In genomic region chr2:11540996-11541692, GRCh38 we compare ENCODE assay signal across 21 cellular contexts. TPM values are rescaled to one million over a fixed set of nuclear protein-coding genes. Genes with fewer than 3 reads are reported as not detected.
A peak's percentile ranks its signal among the peaks of the same experiment; 100 is the strongest.
DNase-seq lines count a peak whose midpoint lies in the region; ATAC-seq, FAIRE-seq and TF ChIP-seq lines count a peak whose summit lies in the region.
"Had no signal": no experiment of that assay in that cellular context is flagged by ENCODE, and none has a peak within 500 bp of the region (broad histone marks: within the 10 kb centered on the region; RNA-seq: fewer than 3 reads in every experiment).

No MANE protein-coding gene starts in this region.

- H4K91ac ChIP-seq in H1 (replicated peaks; ENCODE audit: insufficient read length, low read length), result peak overlapping the region; percentile 36

- intact Hi-C loops in tibial artery (cut with DNase I; ENCODE audit: low total_unique reads), result no loop called here

- H3K23ac ChIP-seq in H1 (ENCODE audit: insufficient read length), result no peak overlapping the region

- peak; percentile 13 for ATAC-seq in stimulated activated memory B cell treated with anti-CD40 and anti-IgM and Interleukin-4, amounts not matched to agents 10 μg/mL and 1 μg/mL and 100 μg/mL, for 72 hours
- no peak for ATAC-seq in activated T-cell treated with anti-CD3 and anti-CD28 coated beads, Interleukin-2, amount 50 U/mL, for 72 hours (replicated peaks in 1 of 2)
- ATAC-seq: activated naive CD4-positive, alpha-beta T cell treated with anti-CD3 and anti-CD28 coated beads, Interleukin-2, amount 50 U/mL, for 72 hours; K562; stimulated activated naive B cell treated with anti-CD40 and anti-IgM and Interleukin-4, amounts not matched to agents 10 μg/mL and 1 μg/mL and 100 μg/mL, for 72 hours had no signal

- H3K79me1 ChIP-seq in H1 (ENCODE audit: low read depth, low read length), result peaks cover 7% of the 10 kb centered on the region

- H2BK120ac ChIP-seq in H1 (replicated peaks; ENCODE audit: low read depth, low read length), result no peak overlapping the region

- no peak for TF ChIP-seq EP300 in Ishikawa (IDR thresholded peaks at IDR 0.05; ENCODE audit: borderline replicate concordance)
- TF ChIP-seq EP300 in H1 (IDR thresholded peaks at IDR 0.05; ENCODE audit: borderline replicate concordance in 1 of 2, low read depth in 2 of 2, low read length in 2 of 2), result no peak

- H3K9ac ChIP-seq in H1 (replicated peaks in 1 of 4; ENCODE audit: extremely low read depth in 1 of 4, low read depth in 3 of 4, low read length in 3 of 4), result no peak overlapping the region

- peak overlapping the region; percentile 76; the same call in 1 of the 2 replicates for H2AK5ac ChIP-seq in H1 (ENCODE audit: low read depth, low read length)

- peak overlapping the region; percentile 72 for H2BK12ac ChIP-seq in H1 (ENCODE audit: low read depth, low read length)

- H3K4me2 ChIP-seq in H1 (ENCODE audit: insufficient read depth in 1 of 2, low read depth in 2 of 2, low read length in 2 of 2), result peak overlapping the region in 1 of 2 experiments; percentile 43; a peak in 1 of 4 replicates

- no peaks in the 10 kb centered on the region for H3K9me3 ChIP-seq in H1 (ENCODE audit: insufficient read depth in 2 of 2, low read depth in 1 of 2, low read length in 1 of 2)
- no peaks in the 10 kb centered on the region for H3K9me3 ChIP-seq in tibial artery
- H3K9me3 ChIP-seq: ascending aorta, esophagus squamous epithelium had no signal

- no peak overlapping the region for H4K8ac ChIP-seq in H1 (ENCODE audit: extremely low read depth, insufficient read depth, low read length)

- H3K27ac Mint-ChIP-seq in stimulated activated memory B cell treated with anti-CD40 and anti-IgM and Interleukin-4, amounts not matched to agents 10 μg/mL and 1 μg/mL and 100 μg/mL, for 72 hours, result no peak overlapping the region
- H3K27ac Mint-ChIP-seq in activated T-cell treated with anti-CD3 and anti-CD28 coated beads, Interleukin-2, amount 50 U/mL, for 72 hours, result no peak overlapping the region
- H3K27ac Mint-ChIP-seq: activated naive CD4-positive, alpha-beta T cell treated with anti-CD3 and anti-CD28 coated beads, Interleukin-2, amount 50 U/mL, for 72 hours; natural killer cell treated with Interleukin-12 subunit alpha and Interleukin-12 subunit beta and Interleukin-15 and Interleukin-18, amount 100 ng/mL, for 72 hours had no signal

- TF ChIP-seq CTCF in H1 (IDR thresholded peaks at IDR 0.05; ENCODE audit: control extremely low read depth in 1 of 3, insufficient read depth in 1 of 3, low read depth in 1 of 3, low read length in 3 of 3) (no peak), tibial artery (IDR thresholded peaks at IDR 0.05) (no peak)

- no peak overlapping the region for H3K14ac ChIP-seq in H1 (ENCODE audit: insufficient read length)

- H3K27ac ChIP-seq in H1 (ENCODE audit: low read depth, low read length) (no peak overlapping the region), tibial artery (no peak overlapping the region)
- H3K27ac ChIP-seq: ascending aorta, esophagus squamous epithelium had no signal

- H3K27me3 Mint-ChIP-seq in stimulated activated memory B cell treated with anti-CD40 and anti-IgM and Interleukin-4, amounts not matched to agents 10 μg/mL and 1 μg/mL and 100 μg/mL, for 72 hours, result peaks cover 49% of the 10 kb centered on the region
- peaks cover 49% of the 10 kb centered on the region for H3K27me3 Mint-ChIP-seq in activated T-cell treated with anti-CD3 and anti-CD28 coated beads, Interleukin-2, amount 50 U/mL, for 72 hours (ENCODE audit: low read depth)

- H3K27me3 ChIP-seq in H1 (replicated peaks in 1 of 4; ENCODE audit: control insufficient read depth in 3 of 4, extremely low read depth in 1 of 4, insufficient read depth in 3 of 4, low read length in 3 of 4) (no peaks in the 10 kb centered on the region), tibial artery (peaks cover 0 to 41% of the 10 kb centered on the region in 2 donors), H7 (ENCODE audit: control insufficient read depth, insufficient read depth, low read length) (no peaks in the 10 kb centered on the region)
- H3K27me3 ChIP-seq: ascending aorta had no signal

- no peaks in the 10 kb centered on the region for H3K36me3 Mint-ChIP-seq in stimulated activated memory B cell treated with anti-CD40 and anti-IgM and Interleukin-4, amounts not matched to agents 10 μg/mL and 1 μg/mL and 100 μg/mL, for 72 hours
- H3K36me3 Mint-ChIP-seq in activated T-cell treated with anti-CD3 and anti-CD28 coated beads, Interleukin-2, amount 50 U/mL, for 72 hours (ENCODE audit: insufficient read depth in 2 of 2), result no peaks in the 10 kb centered on the region
- H3K36me3 Mint-ChIP-seq: activated naive CD4-positive, alpha-beta T cell treated with anti-CD3 and anti-CD28 coated beads, Interleukin-2, amount 50 U/mL, for 72 hours; mesothelial cell of epicardium; natural killer cell treated with Interleukin-12 subunit alpha and Interleukin-12 subunit beta and Interleukin-15 and Interleukin-18, amount 100 ng/mL, for 72 hours had no signal

- no peak for TF ChIP-seq POLR2A in H1 (IDR thresholded peaks at IDR 0.05; ENCODE audit: control extremely low read depth in 1 of 2, low read depth in 2 of 2, low read length in 2 of 2)

- H3K79me2 ChIP-seq in H1 (ENCODE audit: control insufficient read depth in 1 of 2, insufficient read depth in 2 of 2, low read length in 2 of 2), result peaks cover 0 to 11% of the 10 kb centered on the region in 2 experiments; a peak in 2 of 4 replicates

- H2AFZ ChIP-seq in H1 (ENCODE audit: low read length), result no peak overlapping the region

- peaks cover 2% of the 10 kb centered on the region; the same call in 1 of the 2 replicates for H3K23me2 ChIP-seq in H1 (ENCODE audit: low read depth, low read length)

- H3K36me3 ChIP-seq in H1 (ENCODE audit: control insufficient read depth in 2 of 4, insufficient read depth in 4 of 4, low read length in 3 of 4), result no peaks in the 10 kb centered on the region
- no peaks in the 10 kb centered on the region for H3K36me3 ChIP-seq in tibial artery
- H3K36me3 ChIP-seq in H7 (replicated peaks; ENCODE audit: control insufficient read depth, insufficient read depth, low read length), result no peaks in the 10 kb centered on the region
- H3K36me3 ChIP-seq: ascending aorta, esophagus squamous epithelium had no signal

- H2BK15ac ChIP-seq in H1 (ENCODE audit: low read length), result peak overlapping the region; percentile 74; the same call in 1 of the 2 replicates

- H3K4ac ChIP-seq in H1 (replicated peaks; ENCODE audit: insufficient read length, low read depth, low read length), result no peak overlapping the region

- H3K4me1 Mint-ChIP-seq in stimulated activated memory B cell treated with anti-CD40 and anti-IgM and Interleukin-4, amounts not matched to agents 10 μg/mL and 1 μg/mL and 100 μg/mL, for 72 hours, result peaks cover 6% of the 10 kb centered on the region
- H3K4me1 Mint-ChIP-seq in activated T-cell treated with anti-CD3 and anti-CD28 coated beads, Interleukin-2, amount 50 U/mL, for 72 hours (ENCODE audit: low read depth), result no peaks in the 10 kb centered on the region
- H3K4me1 Mint-ChIP-seq: stimulated activated naive B cell treated with anti-CD40 and anti-IgM and Interleukin-4, amounts not matched to agents 10 μg/mL and 1 μg/mL and 100 μg/mL, for 72 hours had no signal

- 93% methylated on average over 11 of the region's 11 CpGs; no CpG with 5 or more reads in 1 of the 2 experiments for WGBS in H1 (ENCODE audit: extremely low coverage in 1 of 2, insufficient coverage in 1 of 2, insufficient read length in 1 of 2, insufficient replicate concordance in 2 of 2, low coverage in 1 of 2, low lambda C conversion rate in 2 of 2, missing lambda C conversion rate in 1 of 2), 2 experiments

- H2BK5ac ChIP-seq in H1 (ENCODE audit: low read depth, low read length), result peak overlapping the region; percentile 40; the same call in 1 of the 2 replicates

- H3K4me1 ChIP-seq in H1 (replicated peaks in 1 of 4; ENCODE audit: control insufficient read depth in 3 of 4, insufficient read depth in 4 of 4, low read length in 3 of 4) (peaks cover 13 to 36% (median 27%) of the 10 kb centered on the region in 4 experiments), tibial artery (no peaks in the 10 kb centered on the region)
- H3K4me1 ChIP-seq: ascending aorta had no signal

- no peak overlapping the region for H3K4me3 Mint-ChIP-seq in stimulated activated memory B cell treated with anti-CD40 and anti-IgM and Interleukin-4, amounts not matched to agents 10 μg/mL and 1 μg/mL and 100 μg/mL, for 72 hours
- H3K4me3 Mint-ChIP-seq in activated T-cell treated with anti-CD3 and anti-CD28 coated beads, Interleukin-2, amount 50 U/mL, for 72 hours, result no peak overlapping the region
- H3K4me3 Mint-ChIP-seq: mesothelial cell of epicardium; natural killer cell treated with Interleukin-12 subunit alpha and Interleukin-12 subunit beta and Interleukin-15 and Interleukin-18, amount 100 ng/mL, for 72 hours; stimulated activated naive B cell treated with anti-CD40 and anti-IgM and Interleukin-4, amounts not matched to agents 10 μg/mL and 1 μg/mL and 100 μg/mL, for 72 hours had no signal

- H2BK20ac ChIP-seq in H1 (ENCODE audit: low read length), result peak overlapping the region; percentile 76; the same call in 1 of the 2 replicates

- peaks cover 3% of the 10 kb centered on the region for H3K9me3 Mint-ChIP-seq in stimulated activated memory B cell treated with anti-CD40 and anti-IgM and Interleukin-4, amounts not matched to agents 10 μg/mL and 1 μg/mL and 100 μg/mL, for 72 hours
- H3K9me3 Mint-ChIP-seq in activated T-cell treated with anti-CD3 and anti-CD28 coated beads, Interleukin-2, amount 50 U/mL, for 72 hours, result no peaks in the 10 kb centered on the region
- H3K9me3 Mint-ChIP-seq: activated naive CD4-positive, alpha-beta T cell treated with anti-CD3 and anti-CD28 coated beads, Interleukin-2, amount 50 U/mL, for 72 hours; mesothelial cell of epicardium; natural killer cell treated with Interleukin-12 subunit alpha and Interleukin-12 subunit beta and Interleukin-15 and Interleukin-18, amount 100 ng/mL, for 72 hours; stimulated activated naive B cell treated with anti-CD40 and anti-IgM and Interleukin-4, amounts not matched to agents 10 μg/mL and 1 μg/mL and 100 μg/mL, for 72 hours had no signal

- CTCF ChIA-PET in H1 (lab: Charles Lee; ENCODE audit: partially characterized antibody), result interaction anchor here (1.4 to 22.6 kb wide), 3 partner anchors 25 to 61 kb away, joined by 4 to 377 read pairs (median 13); no protein-coding TSS in a partner anchor

- H4K5ac ChIP-seq in H1 (ENCODE audit: insufficient read length, low read depth, low read length), result no peak overlapping the region

- DNase-seq in NCI-H1092 treated with DMSO at 0.1 percent for 48 hours (lab: John Stamatoyannopoulos, UW) (peak; percentile 23), NCI-H1092 (lab: John Stamatoyannopoulos, UW) (no peak), H1 (ENCODE audit: low read depth in 1 of 2, low spot score in 2 of 2) (no peak), tibial artery (no peak), H7 (no peak)
- no peak for DNase-seq in activated T-cell treated with anti-CD3 and anti-CD28 coated beads, Interleukin-2, amount 50 U/mL, for 72 hours
- DNase-seq: effector CD4-positive, alpha-beta T cell; esophagus squamous epithelium; NCI-H526 treated with DMSO at 0.1 percent for 48 hours; OCI-M1; stimulated activated CD4-positive, alpha-beta T cell treated with anti-CD3 and anti-CD28 coated beads, Interleukin-1b, Interleukin-23, amount 100 ng/mL, for 48 hours; stimulated activated naive B cell treated with anti-CD40 and anti-IgM and Interleukin-4, amounts not matched to agents 10 μg/mL and 1 μg/mL and 100 μg/mL, for 72 hours; SW 1271; trophoblast cell had no signal

- H4K20me1 ChIP-seq in H1 (replicated peaks in 1 of 2; ENCODE audit: control insufficient read depth in 1 of 2, insufficient read depth in 2 of 2, low read length in 2 of 2), result peaks cover 0 to 8% of the 10 kb centered on the region in 2 experiments

- H3K18ac ChIP-seq in H1 (ENCODE audit: extremely low read depth, low read length), result peak overlapping the region; percentile 64; the same call in 1 of the 2 replicates

- TF ChIP-seq RAD21 in Ishikawa (IDR thresholded peaks at IDR 0.05; ENCODE audit: low read depth) (no peak), H1 (IDR thresholded peaks at IDR 0.05 in 1 of 2, conservative IDR thresholded peaks at IDR 0.05 in 1 of 2; ENCODE audit: low read depth in 2 of 2, low read length in 2 of 2) (no peak)

- POLR2A ChIA-PET in H1 (lab: Charles Lee; ENCODE audit: partially characterized antibody), result interaction anchor here (1.0 kb wide), 2 partner anchors 23 to 42 kb away, joined by 3 to 4 read pairs; no protein-coding TSS in a partner anchor

- FAIRE-seq in H1 (lab: Jason Lieb, UNC), result no peak
- FAIRE-seq: K562 had no signal

- H3K4me3 ChIP-seq in H1 (ENCODE audit: extremely low read depth in 1 of 4, insufficient read depth in 2 of 4, low read depth in 3 of 4, low read length in 4 of 4) (peak overlapping the region in 1 of 4 experiments; percentile 16; a peak in 1 of 8 replicates), tibial artery (no peak overlapping the region), H7 (ENCODE audit: insufficient read depth, low read depth, low read length) (no peak overlapping the region)
- H3K4me3 ChIP-seq: ascending aorta, esophagus squamous epithelium, K562 had no signal

- no peak overlapping the region for H3K56ac ChIP-seq in H1 (replicated peaks; ENCODE audit: insufficient read length, low read depth, low read length)

RNA-seq across cellular contexts. Expression of gene GREB1, which starts 7.3 kb away (rescaled TPM):
- 41.7 and 43.4 TPM in 2 replicates for total RNA-seq in H1 (2021; fragmentation: NEBNext Ultra II Directional; extraction: Animal tissue kit (Norgen Biotek cat#: 25700))
- polyA plus RNA-seq in H1 (2011; rRNA removed), result 7.9 and 13.8 TPM in 2 replicates
- polyA plus RNA-seq in H1 (2011; cell fraction: cytosol; rRNA removed), result 9.9 TPM
- polyA plus RNA-seq in H1 (2011; cell fraction: nucleus; rRNA removed), result 22.7 TPM
- 14.3 to 18.0 TPM (median 16.3 TPM) in 4 replicates for polyA plus RNA-seq in H1 (2012, experiment 1 of 2)
- polyA plus RNA-seq in H1 (2012, experiment 2 of 2), result 8.5 TPM
- polyA plus RNA-seq in H1 (2013, experiment 1 of 2), result 16.9 TPM
- polyA plus RNA-seq in H1 (2013, experiment 2 of 2), result 15.7 TPM
- polyA minus RNA-seq in H1 (2011; rRNA and poly(A)+ RNA removed), result 23.1 and 26.4 TPM in 2 replicates
- 13.1 TPM for polyA minus RNA-seq in H1 (2011; cell fraction: cytosol; rRNA and poly(A)+ RNA removed)
- 21.8 TPM for polyA minus RNA-seq in H1 (2011; cell fraction: nucleus; rRNA and poly(A)+ RNA removed)
- 1 to 10 TPM; 2.2 to 2.4 TPM for total RNA-seq in activated T-cell treated with anti-CD3 and anti-CD28 coated beads, Interleukin-2, amount 50 U/mL, for 72 hours
- total RNA-seq in H7 (2014; rRNA removed; shearing (Covaris generic)), result 16.9 and 17.3 TPM in 2 replicates
